1 cellular context compared by ENCODE assay signal in genomic region chr6:21523652-21524051, GRCh38.
TF ChIP-seq lines count a peak whose summit lies in the region.

No MANE protein-coding gene starts in this region.

TF ChIP-seq in H1, 55 proteins besides CTCF, POLR2A, EP300 and RAD21 (continued from another document):
- TF ChIP-seq BRCA1 (IDR thresholded peaks at IDR 0.05; ENCODE audit: low read depth, low read length) (no peak), JUN (IDR thresholded peaks at IDR 0.05; ENCODE audit: low read depth, low read length) (no peak), NRF1 (IDR thresholded peaks at IDR 0.05; ENCODE audit: low read depth, low read length) (no peak), RNF2 (IDR thresholded peaks at IDR 0.05; ENCODE audit: borderline replicate concordance, low read depth, low read length, missing control alignments, poor library complexity, severe bottlenecking) (no peak), TEAD4 (IDR thresholded peaks at IDR 0.05; ENCODE audit: low read depth, low read length) (no peak), CBX5 (IDR thresholded peaks at IDR 0.05; ENCODE audit: low read depth, low read length) (no peak), SIX5 (IDR thresholded peaks at IDR 0.05; ENCODE audit: low read depth, low read length) (no peak), TAF7 (optimal IDR thresholded peaks at IDR 0.05; ENCODE audit: borderline replicate concordance, low read depth, low read length) (no peak)
